Comparison of ENCODE assay signal across 15 cellular contexts in genomic region chr16:84629580-84629979, GRCh38.
"Had no signal": no experiment of that assay in that cellular context is flagged by ENCODE, and none has a peak within 500 bp of the region (broad histone marks: within the 10 kb centered on the region; RNA-seq: fewer than 3 reads in every experiment).

No MANE protein-coding gene starts in this region.

- FAIRE-seq: frontal cortex had no signal

- H3K27me3 ChIP-seq: adrenal gland, thyroid gland had no signal

- H3K9me3 ChIP-seq: adrenal gland, thyroid gland had no signal

- H3K4me3 ChIP-seq: adrenal gland, thyroid gland had no signal

- ATAC-seq: effector memory CD8-positive, alpha-beta T cell; sciatic nerve had no signal

- H3K36me3 ChIP-seq: adrenal gland, thyroid gland had no signal

- H3K27ac ChIP-seq: adrenal gland, epithelial cell of prostate, thyroid gland had no signal

- DNase-seq: activated CD4-positive, alpha-beta T cell treated with anti-CD3 and anti-CD28 coated beads for 1 hour; activated CD8-positive, alpha-beta memory T cell treated with anti-CD3 and anti-CD28 coated beads, Interleukin-2, amount 50 U/mL, for 48 hours; activated gamma-delta T cell treated with Interleukin-2 at 50 U/mL for 16 hours; activated T-cell treated with anti-CD3 and anti-CD28 coated beads, Interleukin-2, amount 50 U/mL, for 72 hours; adrenal gland; dermis blood vessel endothelial cell; effector memory CD8-positive, alpha-beta T cell; head of caudate nucleus; kidney glomerular epithelial cell; T-cell; T1000 had no signal
